17 cellular contexts compared by ENCODE assay signal in the genomic region with DNA sequence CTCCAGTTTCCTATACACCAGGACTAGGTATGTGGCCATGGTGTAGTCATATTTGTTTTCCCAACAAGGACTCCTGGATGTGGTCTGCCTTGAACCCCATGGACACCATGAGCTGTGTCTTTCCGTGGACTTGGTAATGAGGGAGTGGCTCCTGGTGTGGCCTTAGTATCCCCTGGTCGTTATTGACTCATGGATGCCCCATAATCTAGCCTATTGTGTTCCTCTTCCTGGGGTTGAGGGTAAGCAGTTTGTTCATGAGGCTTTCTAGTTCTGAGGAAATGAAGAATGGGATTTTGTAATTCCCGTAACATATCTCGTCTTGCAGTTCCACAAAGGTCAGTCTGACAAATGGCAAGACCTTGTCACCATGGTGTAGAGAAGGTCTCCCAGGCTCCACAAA. TPM values are rescaled to one million over a fixed set of nuclear protein-coding genes. Genes with fewer than 3 reads are reported as not detected.
DNase-seq lines count a peak whose midpoint lies in the region; ATAC-seq and TF ChIP-seq lines count a peak whose summit lies in the region.
"Had no signal": no experiment of that assay in that cellular context is flagged by ENCODE, and none has a peak within 500 bp of the region (broad histone marks: within the 10 kb centered on the region; RNA-seq: fewer than 3 reads in every experiment).

No MANE protein-coding gene starts in this region.

- intact Hi-C loops in CD14-positive monocyte (cut with micrococcal nuclease), result no loop called here
- intact Hi-C loops in gastrocnemius medialis (cut with DNase I; ENCODE audit: low total_unique reads), result no loop called here

- H3K9me3 Mint-ChIP-seq in CD14-positive monocyte, result peaks cover 0 to 2% (median 0%) of the 10 kb centered on the region in 7 donors
- H3K9me3 Mint-ChIP-seq in HFFc6, result no peaks in the 10 kb centered on the region

- H3K27ac Mint-ChIP-seq in CD14-positive monocyte (peak overlapping the region; percentile 23 to 89 (median 73)), HFFc6 (peak overlapping the region; percentile 42; the same call in 1 of the 2 replicates)
- H3K27ac Mint-ChIP-seq: GM23338 had no signal

- H3K4me1 Mint-ChIP-seq in CD14-positive monocyte, result peaks cover 47% of the 10 kb centered on the region
- H3K4me1 Mint-ChIP-seq in HFFc6 (ENCODE audit: low read depth), result peaks cover 28% of the 10 kb centered on the region

- in situ Hi-C loops in gastrocnemius medialis (cut with MboI; ENCODE audit: low sequenced_read_pairs in 4 of 4), result no loop called here

- ATAC-seq in esophagus mucosa (peak; percentile 63), gastrocnemius medialis (no peak), GM21723 (IDR thresholded peaks at IDR 0.05; ENCODE audit: unreplicated experiment) (no peak)
- ATAC-seq: GM23338 had no signal

- H3K27me3 ChIP-seq in gastrocnemius medialis, result no peaks in the 10 kb centered on the region

- H3K36me3 ChIP-seq in gastrocnemius medialis, result peaks cover 0 to 4% of the 10 kb centered on the region in 2 donors

- H3K27me3 Mint-ChIP-seq in CD14-positive monocyte (ENCODE audit: low read depth in 3 of 3) (peaks cover 0 to 2% (median 2%) of the 10 kb centered on the region in 3 donors), HFFc6 (ENCODE audit: insufficient read depth) (no peaks in the 10 kb centered on the region; the same call in 1 of the 2 replicates)
- H3K27me3 Mint-ChIP-seq: CD4-positive, alpha-beta memory T cell had no signal

- no peak overlapping the region for H3K4me3 ChIP-seq in gastrocnemius medialis
- H3K4me3 ChIP-seq: GM23338 had no signal

- H3K4me3 Mint-ChIP-seq in CD14-positive monocyte (no peak overlapping the region), HFFc6 (no peak overlapping the region)
- H3K4me3 Mint-ChIP-seq: GM23338 had no signal

- TF ChIP-seq POLR2A in gastrocnemius medialis (IDR thresholded peaks at IDR 0.05), result no peak

- DNase-seq in CD14-positive monocyte (ENCODE audit: low spot score), result no peak
- DNase-seq in HFFc6, result no peak
- no peak for DNase-seq in gastrocnemius medialis
- DNase-seq in activated gamma-delta T cell treated with Interleukin-2 at 50 U/mL for 16 hours, result no peak
- DNase-seq in GOT3 (lab: John Stamatoyannopoulos, UW), result no peak
- DNase-seq: ACHN; AML-193; Calu3; CD4-positive, alpha-beta memory T cell; NCI-H1105 treated with DMSO at 0.1 percent for 48 hours; NCI-H187; NCI-H446; NK-92 treated with Interleukin-12 subunit alpha and Interleukin-12 subunit beta, amount 100 ng/mL, for 24 hours; SIG-M5 had no signal

- H3K36me3 Mint-ChIP-seq in CD14-positive monocyte, result peaks cover 13 to 36% of the 10 kb centered on the region in 2 donors
- H3K36me3 Mint-ChIP-seq in HFFc6 (ENCODE audit: low read depth), result peaks cover 20% of the 10 kb centered on the region

- no peaks in the 10 kb centered on the region for H3K9me3 ChIP-seq in gastrocnemius medialis

- H3K4me1 ChIP-seq in gastrocnemius medialis, result peaks cover 73 to 74% of the 10 kb centered on the region in 2 donors

- H3K27ac ChIP-seq in gastrocnemius medialis, result peak overlapping the region in 3 of 4 donors; percentile 23 to 57 (median 44)

- TF ChIP-seq CTCF in CD14-positive monocyte (IDR thresholded peaks at IDR 0.05) (no peak), HFFc6 (IDR thresholded peaks at IDR 0.05) (no peak), gastrocnemius medialis (IDR thresholded peaks at IDR 0.05 in 4 of 5, conservative IDR thresholded peaks at IDR 0.05 in 1 of 5) (no peak)

RNA-seq across cellular contexts. Expression of a gene that starts 22.5 kb away (rescaled TPM):
- 100 to 1,000 TPM; 223 to 261 TPM for polyA plus RNA-seq in CD14-positive monocyte
- 100 to 1,000 TPM; 311 to 355 (median 323) TPM for total RNA-seq in HFFc6 (2021; fragmentation: NEBNext Ultra II Directional; extraction: Animal tissue kit (Norgen Biotek cat#: 25700))
- total RNA-seq in esophagus mucosa, result 231 TPM
- 100 to 1,000 TPM; 102 to 190 (median 149) TPM for total RNA-seq in gastrocnemius medialis
